8 cellular contexts compared by ENCODE assay signal in genomic region chr13:32537580-32538233, GRCh38. TPM values are rescaled to one million over a fixed set of nuclear protein-coding genes. Genes with fewer than 3 reads are reported as not detected.
A peak's percentile ranks its signal among the peaks of the same experiment; 100 is the strongest.
DNase-seq lines count a peak whose midpoint lies in the region; ATAC-seq and TF ChIP-seq lines count a peak whose summit lies in the region.

No MANE protein-coding gene starts in this region.

- peak overlapping the region; percentile 90 for H3K27ac ChIP-seq in parathyroid adenoma
- peak overlapping the region; percentile 10 to 95 for H3K27ac ChIP-seq in aorta (ENCODE audit: low read depth in 1 of 2, low read length in 2 of 2)

- H3K4me1 Mint-ChIP-seq in IgD-negative memory B cell = peaks cover 30 to 45% (median 38%) of the 10 kb centered on the region in 3 donors
- peaks cover 55% of the 10 kb centered on the region for H3K4me1 Mint-ChIP-seq in activated T-cell treated with anti-CD3 and anti-CD28 coated beads, Interleukin-2, amount 50 U/mL, for 24 hours (ENCODE audit: low read depth)

- H3K4me1 ChIP-seq in parathyroid adenoma (peaks cover 2% of the 10 kb centered on the region), aorta (ENCODE audit: control insufficient read depth in 1 of 2, insufficient read depth in 2 of 2, low read length in 2 of 2) (peaks cover 2 to 11% of the 10 kb centered on the region in 2 donors)

- H3K9ac ChIP-seq in parathyroid adenoma = peak overlapping the region; percentile 42

- intact Hi-C loops in aorta (cut with DNase I) = loop anchor here in 1 of 2 donors (5.0 kb wide), 1 partner anchor 220 kb away; the partner anchor contains the start of genes BRCA2 and ZAR1L

- H3K36me3 Mint-ChIP-seq in IgD-negative memory B cell = peaks cover 3% of the 10 kb centered on the region
- peaks cover 59% of the 10 kb centered on the region for H3K36me3 Mint-ChIP-seq in activated T-cell treated with anti-CD3 and anti-CD28 coated beads, Interleukin-2, amount 50 U/mL, for 24 hours (ENCODE audit: low read depth)

- POLR2A ChIA-PET in AG04449 (lab: Yijun Ruan, JAX) = interaction anchor here (0.6 kb wide), 1 partner anchor 26 kb away, joined by 3 read pairs; no protein-coding TSS in a partner anchor
- POLR2A ChIA-PET in GM10248 (lab: Yijun Ruan, JAX) = interaction anchor here (1.0 kb wide), 1 partner anchor 50 kb away, joined by 3 read pairs; no protein-coding TSS in a partner anchor

- peak overlapping the region; percentile 96 to 99 (median 98) for H3K4me3 Mint-ChIP-seq in IgD-negative memory B cell
- peak overlapping the region; percentile 99 for H3K4me3 Mint-ChIP-seq in activated T-cell treated with anti-CD3 and anti-CD28 coated beads, Interleukin-2, amount 50 U/mL, for 24 hours

- peak overlapping the region; percentile 73 for H2AFZ ChIP-seq in parathyroid adenoma

- CTCF ChIA-PET in AG04449 (lab: Yijun Ruan, JAX) = interaction anchor here (0.7 to 2.1 kb wide), 6 partner anchors 9 to 372 kb away, joined by 3 to 9 read pairs (median 6); partner anchors contain the start of genes BRCA2 and ZAR1L
- CTCF ChIA-PET in GM10248 (lab: Yijun Ruan, JAX) = interaction anchor here (1.0 to 2.8 kb wide), 4 partner anchors 9 to 156 kb away, joined by 3 to 7 read pairs (median 4); partner anchors contain the start of gene PDS5B

- peak overlapping the region; percentile 96 to 100 (median 100) for H3K27ac Mint-ChIP-seq in IgD-negative memory B cell
- H3K27ac Mint-ChIP-seq in activated T-cell treated with anti-CD3 and anti-CD28 coated beads, Interleukin-2, amount 50 U/mL, for 24 hours = peak overlapping the region; percentile 100

- TF ChIP-seq CTCF in AG04449 (IDR thresholded peaks at IDR 0.05; ENCODE audit: insufficient read depth, low read length, missing control alignments) (no peak), fibroblast of the aortic adventitia (IDR thresholded peaks at IDR 0.05; ENCODE audit: insufficient read depth, low read length) (no peak), parathyroid adenoma (IDR thresholded peaks at IDR 0.05) (no peak), GM10248 (IDR thresholded peaks at IDR 0.05; ENCODE audit: control extremely low read depth, extremely low read depth, low read depth, missing control alignments) (no peak)

- no peaks in the 10 kb centered on the region for H3K9me3 Mint-ChIP-seq in IgD-negative memory B cell
- H3K9me3 Mint-ChIP-seq in activated T-cell treated with anti-CD3 and anti-CD28 coated beads, Interleukin-2, amount 50 U/mL, for 24 hours = no peaks in the 10 kb centered on the region

- H3K4me3 ChIP-seq in AG04449 (ENCODE audit: low read depth, low read length) (peak overlapping the region; percentile 98), fibroblast of the aortic adventitia (ENCODE audit: low read depth, low read length) (peak overlapping the region; percentile 82), parathyroid adenoma (ENCODE audit: low read depth, low read length) (peak overlapping the region; percentile 80), aorta (ENCODE audit: low read length in 2 of 2) (peak overlapping the region; percentile 86 to 92)

- H3K9me3 ChIP-seq in parathyroid adenoma (ENCODE audit: control insufficient read depth, low read length) (no peaks in the 10 kb centered on the region), aorta (ENCODE audit: control insufficient read depth, low read length) (no peaks in the 10 kb centered on the region)

- DNase-seq in AG04449 (ENCODE audit: low read depth, low spot score) (no peak), fibroblast of the aortic adventitia (ENCODE audit: low read depth) (peak; percentile 26), aorta (peak; percentile 65 to 80), GM10248 (ENCODE audit: extremely low spot score) (no peak), NCI-H2171 (lab: John Stamatoyannopoulos, UW) (no peak)
- peak; percentile 63 for DNase-seq in activated T-cell treated with anti-CD3 and anti-CD28 coated beads, Interleukin-2, amount 50 U/mL, for 24 hours

- H3K4me2 ChIP-seq in parathyroid adenoma (ENCODE audit: low read length) = peak overlapping the region; percentile 92

- H3K27me3 ChIP-seq in parathyroid adenoma (ENCODE audit: control insufficient read depth, insufficient read depth, low read length) (no peaks in the 10 kb centered on the region), aorta (ENCODE audit: control insufficient read depth in 1 of 2, insufficient read depth in 2 of 2, low read length in 1 of 2) (no peaks in the 10 kb centered on the region)

- no peaks in the 10 kb centered on the region for H3K27me3 Mint-ChIP-seq in IgD-negative memory B cell
- no peaks in the 10 kb centered on the region for H3K27me3 Mint-ChIP-seq in activated T-cell treated with anti-CD3 and anti-CD28 coated beads, Interleukin-2, amount 50 U/mL, for 24 hours

- peak; percentile 28 for ATAC-seq in aorta (ENCODE audit: low FRiP score)

- peaks cover 25% of the 10 kb centered on the region for H3K79me2 ChIP-seq in parathyroid adenoma

- H3K36me3 ChIP-seq in parathyroid adenoma (ENCODE audit: control insufficient read depth, insufficient read depth, low read length) (no peaks in the 10 kb centered on the region), aorta (ENCODE audit: control insufficient read depth in 1 of 2, insufficient read depth in 2 of 2, low read length in 1 of 2) (no peaks in the 10 kb centered on the region)

- WGBS in aorta, 2 donors = 26 to 30% methylated on average over 25 of the region's 25 CpGs

RNA-seq across cellular contexts. Expression of gene N4BP2L2, which starts 0.9 kb away (rescaled TPM):
- polyA plus RNA-seq in IgD-negative memory B cell (114 TPM), aorta (100 to 1,000 TPM in 1 of 2 donors, 10 to 100 TPM in 1; 45.5 to 115 TPM)
- total RNA-seq in fibroblast of the aortic adventitia (ENCODE audit: low replicate concordance) (157 and 194 TPM in 2 replicates), aorta (100 to 1,000 TPM; 191 to 239 TPM)

RNA-seq across cellular contexts. Expression of gene PDS5B, which starts 48.5 kb away (rescaled TPM):
- polyA plus RNA-seq in IgD-negative memory B cell (31.1 TPM), aorta (10 to 100 TPM in 1 of 2 donors, 1 to 10 TPM in 1; 9.5 to 12.5 TPM)
- total RNA-seq in fibroblast of the aortic adventitia (ENCODE audit: low replicate concordance) (19.3 and 46.5 TPM in 2 replicates), aorta (10 to 100 TPM; 46.2 to 52.9 TPM)

Comparison
In these comparisons a context has a peak if more than half of its experiments do, and no peak if none do; other contexts are left out.
1. DNase-seq: peak in activated T-cell treated with anti-CD3 and anti-CD28 coated beads, Interleukin-2, amount 50 U/mL, for 24 hours (single experiment), fibroblast of the aortic adventitia (single experiment) and aorta (2 of 2); none in AG04449 (single experiment), GM10248 (single experiment) and NCI-H2171 (single experiment).
2. Peak in every context shown above with its lines, with median percentiles within 50 percentile points of each other: H3K4me3 ChIP-seq.